ENCODE assay signal across 27 cellular contexts in the genomic region with DNA sequence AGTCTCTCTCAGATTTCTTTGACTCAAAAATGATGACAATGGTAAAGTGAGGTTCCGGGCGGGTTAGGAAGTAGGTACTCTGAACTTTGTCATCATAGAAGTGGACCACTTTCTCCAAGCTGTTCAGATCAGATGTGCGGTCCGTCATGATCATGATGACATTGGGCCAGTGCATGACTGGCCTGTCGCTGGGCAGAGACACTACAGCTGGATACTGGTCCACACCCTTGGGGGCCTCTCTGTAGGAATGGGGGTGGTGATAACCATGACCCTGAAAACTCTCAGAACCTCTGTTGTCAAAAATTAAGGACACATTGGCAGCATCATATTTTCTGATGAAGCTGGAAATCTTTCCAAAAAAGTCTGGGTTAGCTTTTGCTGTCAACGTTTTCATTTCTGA.
"Had no signal": no experiment of that assay in that cellular context is flagged by ENCODE, and none has a peak within 500 bp of the region (broad histone marks: within the 10 kb centered on the region; RNA-seq: fewer than 3 reads in every experiment).

No MANE protein-coding gene starts in this region.

- H3K27ac Mint-ChIP-seq: activated B cell treated with CpG ODN at 0.5 μM for 24 hours; activated CD4-positive, alpha-beta memory T cell treated with anti-CD3 and anti-CD28 coated beads for 36 hours; activated CD4-positive, alpha-beta T cell treated with anti-CD3 and anti-CD28 coated beads, Interleukin-2, amount 10 ng/mL, durations not matched to agents 24 days and 14 days; activated naive CD8-positive, alpha-beta T cell treated with anti-CD3 and anti-CD28 coated beads, Interleukin-2, amount 10 ng/mL, durations not matched to agents 7 days and 5 days; T-cell had no signal

- DNase-seq: activated B cell treated with CpG ODN at 0.5 μM for 24 hours; activated CD4-positive, alpha-beta memory T cell treated with anti-CD3 and anti-CD28 coated beads for 36 hours; activated CD4-positive, alpha-beta T cell treated with anti-CD3 and anti-CD28 coated beads for 1 hour; activated CD4-positive, alpha-beta T cell treated with anti-CD3 and anti-CD28 coated beads, Interleukin-2, amount 10 ng/mL, durations not matched to agents 24 days and 14 days; activated CD8-positive, alpha-beta memory T cell treated with anti-CD3 and anti-CD28 coated beads, Interleukin-2, amount 50 U/mL, for 4 hours; activated naive CD4-positive, alpha-beta T cell treated with anti-CD3 and anti-CD28 coated beads, Interleukin-2, amount 50 U/mL, for 16 hours; activated naive CD8-positive, alpha-beta T cell treated with anti-CD3 and anti-CD28 coated beads, Interleukin-2, amount 10 ng/mL, durations not matched to agents 7 days and 5 days; activated T-cell treated with anti-CD3 and anti-CD28 coated beads, Interleukin-2, amount 50 U/mL, for 72 hours; adrenal gland; anterior cingulate cortex; caudate nucleus; NCI-H1092; NCI-H1417 treated with DMSO at 0.1 percent for 48 hours; NCI-H1694; NCI-H2029; NCI-H2107; NCI-H2171 treated with DMSO at 0.1 percent for 48 hours; NCI-H345; NCI-H510A; NCI-H526 treated with DMSO at 0.1 percent for 48 hours; Peyer's patch; SHP77 treated with DMSO at 0.1 percent for 48 hours; T-cell; T-helper 2 cell; T1000 had no signal

- ATAC-seq: activated T-cell treated with anti-CD3 and anti-CD28 coated beads, Interleukin-2, amount 50 U/mL, for 72 hours; T-cell had no signal

- H3K4me1 ChIP-seq: adrenal gland, Peyer's patch had no signal

- H3K9me3 ChIP-seq: adrenal gland, Peyer's patch had no signal

- FAIRE-seq: TTC549 had no signal

- H3K27me3 Mint-ChIP-seq: activated B cell treated with CpG ODN at 0.5 μM for 24 hours; activated CD4-positive, alpha-beta memory T cell treated with anti-CD3 and anti-CD28 coated beads for 36 hours; activated CD4-positive, alpha-beta T cell treated with anti-CD3 and anti-CD28 coated beads, Interleukin-2, amount 10 ng/mL, durations not matched to agents 24 days and 14 days; activated naive CD8-positive, alpha-beta T cell treated with anti-CD3 and anti-CD28 coated beads, Interleukin-2, amount 10 ng/mL, durations not matched to agents 7 days and 5 days; T-cell had no signal

- H3K4me3 ChIP-seq: adrenal gland, Peyer's patch had no signal

- H3K9me3 Mint-ChIP-seq: activated B cell treated with CpG ODN at 0.5 μM for 24 hours; activated CD4-positive, alpha-beta memory T cell treated with anti-CD3 and anti-CD28 coated beads for 36 hours; activated T-cell treated with anti-CD3 and anti-CD28 coated beads, Interleukin-2, amount 50 U/mL, for 72 hours; T-cell had no signal

- H3K27me3 ChIP-seq: adrenal gland, Peyer's patch had no signal

- H3K4me3 Mint-ChIP-seq: activated B cell treated with CpG ODN at 0.5 μM for 24 hours; activated CD4-positive, alpha-beta memory T cell treated with anti-CD3 and anti-CD28 coated beads for 36 hours; activated CD4-positive, alpha-beta T cell treated with anti-CD3 and anti-CD28 coated beads, Interleukin-2, amount 10 ng/mL, durations not matched to agents 24 days and 14 days; activated naive CD8-positive, alpha-beta T cell treated with anti-CD3 and anti-CD28 coated beads, Interleukin-2, amount 10 ng/mL, durations not matched to agents 7 days and 5 days; activated T-cell treated with anti-CD3 and anti-CD28 coated beads, Interleukin-2, amount 50 U/mL, for 72 hours; T-cell had no signal

- H3K27ac ChIP-seq: adrenal gland, Peyer's patch, RWPE1 had no signal
